ENCODE assay signal across 2 cellular contexts in genomic region chr7:117907058-117907633, GRCh38.
A peak's percentile ranks its signal among the peaks of the same experiment; 100 is the strongest.
TF ChIP-seq lines count a peak whose summit lies in the region.

No MANE protein-coding gene starts in this region.

TF ChIP-seq in GM23338, 12 proteins besides CTCF, POLR2A, EP300 and RAD21:
- TF ChIP-seq REST (IDR thresholded peaks at IDR 0.05; ENCODE audit: unreplicated experiment) (no peak), ZNF462 (CRISPR knock-in tag; IDR thresholded peaks at IDR 0.05) (no peak), POLR2AphosphoS5 (IDR thresholded peaks at IDR 0.05; ENCODE audit: low read depth) (no peak), EZH2 (IDR thresholded peaks at IDR 0.05; ENCODE audit: low read depth, unreplicated experiment) (no peak), JUNB (IDR thresholded peaks at IDR 0.05; ENCODE audit: unreplicated experiment) (no peak), ZNF114 (CRISPR knock-in tag; IDR thresholded peaks at IDR 0.05) (no peak), NANOG (IDR thresholded peaks at IDR 0.05; ENCODE audit: borderline replicate concordance) (no peak), ETS1 (IDR thresholded peaks at IDR 0.05) (no peak), ZNF331 (CRISPR knock-in tag; IDR thresholded peaks at IDR 0.05; ENCODE audit: low read depth) (no peak), CREB1 (CRISPR knock-in tag; IDR thresholded peaks at IDR 0.05; ENCODE audit: low read depth) (no peak), STAT1 (IDR thresholded peaks at IDR 0.05; ENCODE audit: unreplicated experiment) (no peak), EZH2phosphoT487 (IDR thresholded peaks at IDR 0.05; ENCODE audit: unreplicated experiment) (no peak)

TF ChIP-seq in H1, 55 proteins besides CTCF, POLR2A, EP300 and RAD21:
- TF ChIP-seq EGR1 (IDR thresholded peaks at IDR 0.05; ENCODE audit: borderline replicate concordance, low read depth, low read length) (peak; percentile 81; the same call in 1 of the 2 replicates), JUND (IDR thresholded peaks at IDR 0.05; ENCODE audit: low read length) (no peak)
